ENCODE assay signal across 9 cellular contexts in genomic region chr1:201184734-201185453, GRCh38. TPM values are rescaled to one million over a fixed set of nuclear protein-coding genes. Genes with fewer than 3 reads are reported as not detected.
DNase-seq lines count a peak whose midpoint lies in the region; ATAC-seq and TF ChIP-seq lines count a peak whose summit lies in the region.
"Had no signal": no experiment of that assay in that cellular context is flagged by ENCODE, and none has a peak within 500 bp of the region (broad histone marks: within the 10 kb centered on the region; RNA-seq: fewer than 3 reads in every experiment).

No MANE protein-coding gene starts in this region.

- H3K9me1 ChIP-seq in IMR-90 (ENCODE audit: insufficient read depth, low read length): peaks cover 10% of the 10 kb centered on the region; the same call in 1 of the 2 replicates

- H2BK5ac ChIP-seq in IMR-90 (ENCODE audit: low read depth, low read length, poor library complexity, severe bottlenecking): no peak overlapping the region

- no peak overlapping the region for H3K4ac ChIP-seq in IMR-90 (ENCODE audit: low read depth, low read length)

- no peak overlapping the region for H4K91ac ChIP-seq in IMR-90 (ENCODE audit: insufficient read depth, low read depth, low read length)

- peaks cover 8% of the 10 kb centered on the region; the same call in 1 of the 2 replicates for H3K27me3 ChIP-seq in IMR-90 (ENCODE audit: control insufficient read depth, insufficient read depth, low read length)

- no peak overlapping the region for H4K5ac ChIP-seq in IMR-90 (ENCODE audit: low read depth, low read length)

- no peaks in the 10 kb centered on the region for H3K36me3 ChIP-seq in IMR-90 (ENCODE audit: control insufficient read depth, insufficient read depth, low read length)

- H3K14ac ChIP-seq in IMR-90 (replicated peaks; ENCODE audit: low read depth, low read length): no peak overlapping the region

- no peak overlapping the region for H3K23ac ChIP-seq in IMR-90 (ENCODE audit: low read depth, low read length)

- H4K20me1 ChIP-seq in IMR-90 (ENCODE audit: insufficient read depth, low read length): no peaks in the 10 kb centered on the region

- peak; percentile 81 for TF ChIP-seq CTCF in IMR-90 (conservative IDR thresholded peaks at IDR 0.05; ENCODE audit: low read depth, low read length)

- peak overlapping the region; percentile 92 for H2AFZ ChIP-seq in IMR-90 (replicated peaks; ENCODE audit: low read length, poor library complexity)

- dilution Hi-C loops in IMR-90 (cut with HindIII; ENCODE audit: low sequenced_read_pairs, unreplicated experiment): no loop called here

- 0 out of 2 replicates have a peak overlapping the region, but pooled peaks have one; percentile 40 for H2BK20ac ChIP-seq in IMR-90 (ENCODE audit: low read depth, low read length)

- DNase-seq in DMS 273 (lab: John Stamatoyannopoulos, UW; ENCODE audit: unreplicated experiment) (peak; percentile 81), IMR-90 (peak; percentile 88), SW480 (ENCODE audit: low spot score) (peak; percentile 82), glomerular visceral epithelial cell (ENCODE audit: extremely low spot score) (peak; percentile 94), retina (peak; percentile 57), T-helper 9 cell (no peak), DMS114 treated with DMSO at 0.1 percent for 48 hours (lab: John Stamatoyannopoulos, UW; ENCODE audit: unreplicated experiment) (no peak)

- no peak overlapping the region for H3K9ac ChIP-seq in IMR-90 (ENCODE audit: low read depth, low read length)

- no peak for TF ChIP-seq POLR2A in IMR-90 (IDR thresholded peaks at IDR 0.05; ENCODE audit: low read depth, low read length)

- peak; percentile 100 for ATAC-seq in IMR-90 (ENCODE audit: low read depth)
- no peak for ATAC-seq in GM18520 (IDR thresholded peaks at IDR 0.05; ENCODE audit: unreplicated experiment)

- 7% methylated on average over 4 of the region's 9 CpGs; no CpG with 5 or more reads in 1 of the 2 experiments for WGBS in IMR-90 (ENCODE audit: extremely low coverage in 2 of 2, insufficient read length in 1 of 2), 2 experiments

- no peak overlapping the region; the same call in none of the 2 replicates for H2BK120ac ChIP-seq in IMR-90 (ENCODE audit: low read depth, low read length)

- H2BK15ac ChIP-seq in IMR-90 (ENCODE audit: low read depth, low read length): no peak overlapping the region

- H3K4me1 ChIP-seq in IMR-90 (ENCODE audit: control insufficient read depth, insufficient read depth, low read length): peaks cover 5% of the 10 kb centered on the region

- peak; percentile 69 for TF ChIP-seq RAD21 in IMR-90 (IDR thresholded peaks at IDR 0.05; ENCODE audit: low read length)

- H3K79me1 ChIP-seq in IMR-90 (ENCODE audit: low read depth in 1 of 2, low read length in 2 of 2): no peaks in the 10 kb centered on the region

- POLR2A ChIA-PET in IMR-90 (lab: Charles Lee; ENCODE audit: unreplicated experiment): no interaction called here

- no peaks in the 10 kb centered on the region for H3K9me3 ChIP-seq in IMR-90 (ENCODE audit: control insufficient read depth, insufficient read depth, low read length)

- in situ Hi-C loops in IMR-90 (cut with MboI; ENCODE audit: low sequenced_read_pairs): no loop called here

- no peak overlapping the region for H3K56ac ChIP-seq in IMR-90 (ENCODE audit: extremely low read depth, insufficient read depth, low read length)

- no peak overlapping the region for H3K4me3 ChIP-seq in IMR-90 (ENCODE audit: insufficient read depth, low read depth, low read length)

- H2AK5ac ChIP-seq in IMR-90 (ENCODE audit: low read depth, low read length): no peak overlapping the region

- no peak overlapping the region for H3K27ac ChIP-seq in IMR-90 (ENCODE audit: insufficient read depth, low read length)

- CTCF ChIA-PET in IMR-90 (lab: Yijun Ruan, JAX): interaction anchor here (0.7 kb wide), 1 partner anchor 38 kb away, joined by 3 read pairs; no protein-coding TSS in a partner anchor

- H3K18ac ChIP-seq in IMR-90 (ENCODE audit: low read depth, low read length): no peak overlapping the region

- H3K4me2 ChIP-seq in IMR-90 (ENCODE audit: low read depth, low read length): peak overlapping the region; percentile 40; the same call in 1 of the 2 replicates

- no TSS peak for BruUV-seq in IMR-90 (replicated peaks; lab: Mats Ljungman, UMichigan)

- peak overlapping the region in 1 of 2 experiments; percentile 71; a peak in 2 of 4 replicates for H4K8ac ChIP-seq in IMR-90 (ENCODE audit: low read depth in 2 of 2, low read length in 2 of 2)

- H2AK9ac ChIP-seq in IMR-90 (replicated peaks; ENCODE audit: low read depth, low read length, poor library complexity): peak overlapping the region; percentile 85

- intact Hi-C loops in IMR-90 (cut with micrococcal nuclease): loop anchor here (2.0 to 10.0 kb wide), 2 partner anchors 38 to 100 kb away; no protein-coding TSS in a partner anchor

TF ChIP-seq in IMR-90, 13 proteins besides CTCF, POLR2A, EP300 and RAD21:
- TF ChIP-seq SMC3 (IDR thresholded peaks at IDR 0.05; ENCODE audit: low read depth, low read length) (peak; percentile 63), MXI1 (IDR thresholded peaks at IDR 0.05; ENCODE audit: borderline replicate concordance, low read depth, low read length) (no peak)

RNA-seq across cellular contexts. Expression of gene IGFN1, which starts 5.7 kb away (rescaled TPM):
- total RNA-seq in IMR-90 (2012; rRNA removed): not detected in 2 replicates
- polyA plus RNA-seq in IMR-90 (2012; rRNA removed): 0.04 and 0.05 TPM in 2 replicates
- polyA plus RNA-seq in IMR-90 (2012; cell fraction: cytosol; rRNA removed): 0.01 TPM in 1 of 2 replicates, not detected in the other
- polyA plus RNA-seq in IMR-90 (2012; cell fraction: nucleus; rRNA removed; ENCODE audit: low replicate concordance): 0.18 and 0.49 TPM in 2 replicates
- polyA plus RNA-seq: IgD-negative memory B cell had no signal

RNA-seq across cellular contexts. Expression of gene TMEM9, which starts 30.6 kb away (rescaled TPM):
- 62.8 and 76.7 TPM in 2 replicates for total RNA-seq in IMR-90 (2012; rRNA removed)
- polyA plus RNA-seq in IMR-90 (2012; rRNA removed): 97.0 and 107 TPM in 2 replicates
- 60.6 and 115 TPM in 2 replicates for polyA plus RNA-seq in IMR-90 (2012; cell fraction: cytosol; rRNA removed)
- 66.7 and 97.2 TPM in 2 replicates for polyA plus RNA-seq in IMR-90 (2012; cell fraction: nucleus; rRNA removed; ENCODE audit: low replicate concordance)

RNA-seq across cellular contexts. Expression of gene ASCL5, which starts 57.9 kb away (rescaled TPM):
- not detected in 2 replicates for total RNA-seq in IMR-90 (2012; rRNA removed)
- polyA plus RNA-seq in IMR-90 (2012; rRNA removed): not detected in 2 replicates
- not detected in 2 replicates for polyA plus RNA-seq in IMR-90 (2012; cell fraction: cytosol; rRNA removed)
- 0.12 TPM in 1 of 2 replicates, not detected in the other for polyA plus RNA-seq in IMR-90 (2012; cell fraction: nucleus; rRNA removed; ENCODE audit: low replicate concordance)
- polyA plus RNA-seq: IgD-negative memory B cell had no signal

Comparison
In these comparisons a context has a peak if more than half of its experiments do, and no peak if none do; other contexts are left out.
1. DNase-seq: peak in DMS 273 (single experiment), IMR-90 (single experiment), SW480 (single experiment), glomerular visceral epithelial cell (single experiment) and retina (single experiment); none in T-helper 9 cell (single experiment) and DMS114 treated with DMSO at 0.1 percent for 48 hours (single experiment).